26 cellular contexts compared by ENCODE assay signal in the genomic region with DNA sequence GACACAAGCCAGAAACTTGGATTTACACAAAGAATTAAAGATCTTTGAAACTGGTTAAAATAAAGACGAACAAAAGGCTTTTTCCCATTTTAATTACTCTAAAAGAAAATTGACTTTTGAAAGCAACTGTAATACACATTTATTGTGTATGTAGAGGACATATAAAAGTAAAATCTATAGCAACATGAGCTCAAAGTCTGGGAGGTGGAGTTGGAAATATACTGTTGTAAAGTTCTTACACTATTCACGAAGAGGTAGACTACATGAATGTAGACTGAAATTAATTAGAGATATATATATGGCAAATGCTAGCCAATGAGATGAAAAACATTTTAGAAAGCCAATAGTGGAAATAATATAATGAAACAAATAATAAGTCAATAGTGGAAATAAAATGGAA.
DNase-seq lines count a peak whose midpoint lies in the region; ATAC-seq, FAIRE-seq and TF ChIP-seq lines count a peak whose summit lies in the region.
"Had no signal": no experiment of that assay in that cellular context is flagged by ENCODE, and none has a peak within 500 bp of the region (broad histone marks: within the 10 kb centered on the region; RNA-seq: fewer than 3 reads in every experiment).

No MANE protein-coding gene starts in this region.

- no peaks in the 10 kb centered on the region for H3K36me3 Mint-ChIP-seq in glutamatergic neuron (ENCODE audit: unreplicated experiment)
- H3K36me3 Mint-ChIP-seq: CD14-positive monocyte; CD4-positive, alpha-beta memory T cell; CD4-positive, CD25-positive, alpha-beta regulatory T cell; CD8-positive, alpha-beta memory T cell had no signal

- H3K27me3 ChIP-seq in pancreas (no peaks in the 10 kb centered on the region), transverse colon (no peaks in the 10 kb centered on the region), mammary epithelial cell (ENCODE audit: insufficient read depth, low read length) (no peaks in the 10 kb centered on the region)
- H3K27me3 ChIP-seq: BE2C, BLaER1 had no signal

- no peaks in the 10 kb centered on the region for H3K27me3 Mint-ChIP-seq in glutamatergic neuron (ENCODE audit: unreplicated experiment)

- FAIRE-seq in pancreas (lab: Jason Lieb, UNC): peak; percentile 90
- FAIRE-seq: GM12878, GM12892, GM18507 had no signal

- no peak overlapping the region for H3K9ac ChIP-seq in mammary epithelial cell (ENCODE audit: insufficient read depth, low read length)
- H3K9ac ChIP-seq: BLaER1 had no signal

- ATAC-seq in left colon (peak; percentile 97), pancreas (no peak)
- ATAC-seq: GM12878 had no signal

- H4K20me1 ChIP-seq in mammary epithelial cell (ENCODE audit: insufficient read depth, low read length): no peaks in the 10 kb centered on the region
- H4K20me1 ChIP-seq: BLaER1 had no signal

- no peak overlapping the region for H3K27ac Mint-ChIP-seq in glutamatergic neuron (ENCODE audit: unreplicated experiment)
- H3K27ac Mint-ChIP-seq: CD14-positive monocyte; CD4-positive, alpha-beta memory T cell; CD4-positive, CD25-positive, alpha-beta regulatory T cell; CD8-positive, alpha-beta memory T cell had no signal

- no peak overlapping the region for H3K27ac ChIP-seq in pancreas
- peak overlapping the region; percentile 7 to 52 (median 38) for H3K27ac ChIP-seq in transverse colon
- no peak overlapping the region for H3K27ac ChIP-seq in mammary epithelial cell (ENCODE audit: insufficient read depth, low read depth, low read length)
- H3K27ac ChIP-seq: BLaER1 had no signal

- intact Hi-C loops in left colon (cut with DNase I, micrococcal nuclease) (no loop called here), pancreas (cut with DNase I) (no loop called here), transverse colon (cut with DNase I; ENCODE audit: low total_unique reads) (no loop called here), mammary epithelial cell (cut with micrococcal nuclease) (no loop called here)

- no peak for TF ChIP-seq POLR2A in transverse colon (IDR thresholded peaks at IDR 0.05)

- BruUV-seq in mammary epithelial cell (replicated peaks; lab: Mats Ljungman, UMichigan): no TSS peak

- H3K4me3 ChIP-seq in pancreas: no peak overlapping the region
- no peak overlapping the region for H3K4me3 ChIP-seq in transverse colon
- H3K4me3 ChIP-seq in mammary epithelial cell (replicated peaks in 1 of 3; ENCODE audit: insufficient read depth in 1 of 3, low read depth in 2 of 3, low read length in 3 of 3): no peak overlapping the region
- H3K4me3 ChIP-seq: BLaER1, GM12878 had no signal

- no peak overlapping the region for H3K4me3 Mint-ChIP-seq in glutamatergic neuron (ENCODE audit: unreplicated experiment)
- H3K4me3 Mint-ChIP-seq: CD14-positive monocyte; CD4-positive, alpha-beta memory T cell; CD4-positive, CD25-positive, alpha-beta regulatory T cell; CD8-positive, alpha-beta memory T cell had no signal

- H3K79me2 ChIP-seq in mammary epithelial cell (ENCODE audit: insufficient read depth, low read length): no peaks in the 10 kb centered on the region

- TF ChIP-seq EP300 in transverse colon (IDR thresholded peaks at IDR 0.05; ENCODE audit: low read depth): no peak

- DNase-seq in left colon (no peak), pancreas (no peak), transverse colon (no peak), glutamatergic neuron (no peak), mammary epithelial cell (no peak)
- no peak for DNase-seq in activated naive CD4-positive, alpha-beta T cell treated with anti-CD3 and anti-CD28 coated beads, Interleukin-2, amount 50 U/mL, for 16 hours
- DNase-seq: 8988T; ACHN; BE2C; C1 segment of cervical spinal cord; CD4-positive, alpha-beta memory T cell; CD4-positive, CD25-positive, alpha-beta regulatory T cell; CD8-positive, alpha-beta memory T cell; COR-L47; DMS 273 treated with DMSO at 0.1 percent for 48 hours; DMS153; DMS53; DMS79; DND-41; EL; GDM1 had no signal

- H3K4me1 ChIP-seq in pancreas: peaks cover 10 to 17% (median 11%) of the 10 kb centered on the region in 3 donors
- peaks cover 0 to 20% (median 0%) of the 10 kb centered on the region in 4 donors for H3K4me1 ChIP-seq in transverse colon
- peaks cover 7% of the 10 kb centered on the region for H3K4me1 ChIP-seq in mammary epithelial cell (ENCODE audit: insufficient read depth, low read length)
- H3K4me1 ChIP-seq: BE2C, BLaER1 had no signal

- WGBS in pancreas, 2 donors: 72 to 73% methylated on average over 2 of the region's 2 CpGs
- WGBS in transverse colon (ENCODE audit: low coverage in 1 of 2), 2 donors: 30 to 66% methylated on average over 2 of the region's 2 CpGs
- WGBS in mammary epithelial cell (ENCODE audit: low coverage, missing lambda C conversion rate): 76% methylated on average over 2 of the region's 2 CpGs

- H3K9me3 Mint-ChIP-seq in glutamatergic neuron (ENCODE audit: unreplicated experiment): no peaks in the 10 kb centered on the region
- H3K9me3 Mint-ChIP-seq: CD8-positive, alpha-beta memory T cell had no signal

- dilution Hi-C loops in mammary epithelial cell (cut with HindIII; ENCODE audit: low sequenced_read_pairs): no loop called here

- H3K4me1 Mint-ChIP-seq in glutamatergic neuron (ENCODE audit: low read depth, unreplicated experiment): no peaks in the 10 kb centered on the region
- H3K4me1 Mint-ChIP-seq: CD4-positive, alpha-beta memory T cell; CD8-positive, alpha-beta memory T cell had no signal

- TF ChIP-seq CTCF in pancreas (IDR thresholded peaks at IDR 0.05) (no peak), transverse colon (IDR thresholded peaks at IDR 0.05) (no peak), glutamatergic neuron (IDR thresholded peaks at IDR 0.05; ENCODE audit: partially characterized antibody, unreplicated experiment) (no peak), mammary epithelial cell (conservative IDR thresholded peaks at IDR 0.05 in 1 of 2, IDR thresholded peaks at IDR 0.05 in 1 of 2; ENCODE audit: extremely low read depth in 1 of 2, insufficient read depth in 1 of 2, low read depth in 1 of 2, low read length in 2 of 2) (no peak)

- no peaks in the 10 kb centered on the region for H3K9me3 ChIP-seq in pancreas
- no peaks in the 10 kb centered on the region for H3K9me3 ChIP-seq in transverse colon
- no peaks in the 10 kb centered on the region for H3K9me3 ChIP-seq in mammary epithelial cell (replicated peaks; ENCODE audit: insufficient read depth, low read length)
- H3K9me3 ChIP-seq: BE2C had no signal

- CTCF ChIA-PET in mammary epithelial cell (lab: Charles Lee; ENCODE audit: low non-redundant PET): no interaction called here

- in situ Hi-C loops in transverse colon (cut with MboI; ENCODE audit: low pct_ligation_motif_present in 1 of 4, low pct_unique_long_range_greater_than_20kb in 1 of 4, low sequenced_read_pairs in 3 of 4): loop anchor here in 2 of 4 donors (25.0 kb wide), 1 partner anchor 562 kb away; no protein-coding TSS in a partner anchor
- in situ Hi-C loops in mammary epithelial cell (cut with MboI; ENCODE audit: low sequenced_read_pairs in 2 of 2): no loop called here

- H3K36me3 ChIP-seq in pancreas (no peaks in the 10 kb centered on the region), transverse colon (no peaks in the 10 kb centered on the region), mammary epithelial cell (ENCODE audit: insufficient read depth, low read length) (no peaks in the 10 kb centered on the region)
- H3K36me3 ChIP-seq: BE2C, BLaER1 had no signal

- H2AFZ ChIP-seq in mammary epithelial cell (ENCODE audit: low read depth, low read length): no peak overlapping the region

- H3K4me2 ChIP-seq in mammary epithelial cell (ENCODE audit: insufficient read depth, low read depth, low read length): no peak overlapping the region
- H3K4me2 ChIP-seq: BLaER1 had no signal

Comparison
In these comparisons a context has a peak if more than half of its experiments do, and no peak if none do; other contexts are left out.
1. H3K27ac ChIP-seq: peak in transverse colon (4 of 4); none in pancreas (0 of 4) and mammary epithelial cell (single experiment).